Comparison of ENCODE assay signal across 1 cellular context in genomic region chr17:7021993-7022778, GRCh38.
TF ChIP-seq lines count a peak whose summit lies in the region.

No MANE protein-coding gene starts in this region.

TF ChIP-seq in SK-N-SH treated with all-trans-retinoic acid at 6 μM for 48 hours, 23 proteins besides CTCF, POLR2A, EP300 and RAD21 (continued from another document):
- no peak for TF ChIP-seq CREB5 (CRISPR knock-in tag; IDR thresholded peaks at IDR 0.05; ENCODE audit: low read depth)
- TF ChIP-seq TCF4 (CRISPR knock-in tag; IDR thresholded peaks at IDR 0.05; ENCODE audit: borderline replicate concordance) = no peak
- TF ChIP-seq PATZ1 (CRISPR knock-in tag; IDR thresholded peaks at IDR 0.05; ENCODE audit: borderline replicate concordance) = no peak
- no peak for TF ChIP-seq CSRNP3 (CRISPR knock-in tag; IDR thresholded peaks at IDR 0.05)
- TF ChIP-seq ZFP3 (CRISPR knock-in tag; IDR thresholded peaks at IDR 0.05) = no peak
- no peak for TF ChIP-seq SNAI2 (CRISPR knock-in tag; IDR thresholded peaks at IDR 0.05)
- TF ChIP-seq ZNF8 (CRISPR knock-in tag; IDR thresholded peaks at IDR 0.05) = no peak
- no peak for TF ChIP-seq OSR1 (CRISPR knock-in tag; IDR thresholded peaks at IDR 0.05)
- TF ChIP-seq ISL1 (CRISPR knock-in tag; IDR thresholded peaks at IDR 0.05) = no peak
